Comparison of ENCODE assay signal across 8 cellular contexts in genomic region chr22:24506802-24507438, GRCh38. TPM values are rescaled to one million over a fixed set of nuclear protein-coding genes. Genes with fewer than 3 reads are reported as not detected.
A peak's percentile ranks its signal among the peaks of the same experiment; 100 is the strongest.
DNase-seq lines count a peak whose midpoint lies in the region; ATAC-seq and TF ChIP-seq lines count a peak whose summit lies in the region.

No MANE protein-coding gene starts in this region.

- H3K9me3 ChIP-seq in colonic mucosa = no peaks in the 10 kb centered on the region

- H3K4me1 Mint-ChIP-seq in GM23338 = peaks cover 25% of the 10 kb centered on the region

- no peaks in the 10 kb centered on the region; the same call in 1 of the 2 replicates for H3F3A ChIP-seq in GM23338 (replicated peaks; ENCODE audit: low read depth)

- H3K27me3 Mint-ChIP-seq in GM23338 (ENCODE audit: insufficient read depth, low read depth, poor library complexity) = peaks cover 4% of the 10 kb centered on the region

- peak overlapping the region; percentile 28; the same call in 2 of the 3 replicates for H3K4me3 Mint-ChIP-seq in GM23338

- DNase-seq in GM23338 (ENCODE audit: low spot score) (peak; percentile 34), NCI-H2029 (lab: John Stamatoyannopoulos, UW) (peak; percentile 68), colonic mucosa (no peak), renal cortical epithelial cell (ENCODE audit: low read depth) (peak; percentile 88), midbrain (lab: John Stamatoyannopoulos, UW) (no peak)
- DNase-seq in activated CD8-positive, alpha-beta memory T cell treated with anti-CD3 and anti-CD28 coated beads for 24 hours = no peak

- H3K27me3 ChIP-seq in GM23338 (ENCODE audit: insufficient read depth) (no peaks in the 10 kb centered on the region), colonic mucosa (no peaks in the 10 kb centered on the region)

- H3K9ac ChIP-seq in colonic mucosa (ENCODE audit: low read depth in 2 of 2, low read length in 2 of 2) = no peak overlapping the region

- H3K4me1 ChIP-seq in GM23338 (ENCODE audit: insufficient read depth) (peaks cover 13% of the 10 kb centered on the region), colonic mucosa (peaks cover 10% of the 10 kb centered on the region)

- peak overlapping the region; percentile 34; the same call in 1 of the 2 replicates for H2AFZ ChIP-seq in GM23338

- H3K4me3 ChIP-seq in GM23338 (peak overlapping the region; percentile 4; the same call in 1 of the 2 replicates), colonic mucosa (no peak overlapping the region)

- H3K27ac Mint-ChIP-seq in GM23338 = peak overlapping the region; percentile 53

- no peak for TF ChIP-seq POLR2A in GM18505 (IDR thresholded peaks at IDR 0.05; ENCODE audit: borderline replicate concordance, extremely low read depth, insufficient read depth, insufficient read length)

- ATAC-seq in GM23338 (peak; percentile 27), HG02840 (IDR thresholded peaks at IDR 0.05; ENCODE audit: low FRiP score, unreplicated experiment) (no peak), GM18505 (IDR thresholded peaks at IDR 0.05; ENCODE audit: unreplicated experiment) (no peak)

- no peak for TF ChIP-seq CTCF in GM23338 (conservative IDR thresholded peaks at IDR 0.05; ENCODE audit: low read depth in 2 of 2)
- TF ChIP-seq CTCF in colonic mucosa (IDR thresholded peaks at IDR 0.05) = no peak

- H3K36me3 Mint-ChIP-seq in GM23338 (ENCODE audit: low read depth) = no peaks in the 10 kb centered on the region

- intact Hi-C loops in colonic mucosa (cut with DNase I) = no loop called here

- H3K36me3 ChIP-seq in GM23338 (ENCODE audit: insufficient read depth) = no peaks in the 10 kb centered on the region
- H3K36me3 ChIP-seq in colonic mucosa = no peaks in the 10 kb centered on the region

- H3K79me2 ChIP-seq in GM23338 (replicated peaks; ENCODE audit: insufficient read depth) = no peaks in the 10 kb centered on the region

- peak overlapping the region; percentile 46 for H3K27ac ChIP-seq in GM23338 (ENCODE audit: low read depth)
- H3K27ac ChIP-seq in colonic mucosa = peak overlapping the region; percentile 2

- H4K20me1 ChIP-seq in GM23338 (replicated peaks; ENCODE audit: insufficient read depth) = no peaks in the 10 kb centered on the region

- H3K9me3 Mint-ChIP-seq in GM23338 = no peaks in the 10 kb centered on the region

- 0 out of 2 replicates have a peak, but pooled peaks cover 7% of the 10 kb centered on the region for H3K9me2 ChIP-seq in GM23338 (ENCODE audit: insufficient read depth)

- peak overlapping the region; percentile 50 for H3K4me2 ChIP-seq in GM23338

TF ChIP-seq in GM23338, 12 proteins besides CTCF, POLR2A, EP300 and RAD21:
- TF ChIP-seq NANOG (IDR thresholded peaks at IDR 0.05; ENCODE audit: borderline replicate concordance) (peak; percentile 35; the same call in 1 of the 2 replicates), ETS1 (IDR thresholded peaks at IDR 0.05) (0 out of 2 replicates have a peak, but pooled peaks have one; percentile 15), EZH2 (IDR thresholded peaks at IDR 0.05; ENCODE audit: low read depth, unreplicated experiment) (no peak)

RNA-seq across cellular contexts. Expression of gene UPB1, which starts 11.8 kb away (rescaled TPM):
- 0.16 TPM in 1 of 2 replicates, not detected in the other for total RNA-seq in GM23338 (2014; rRNA removed; shearing (Covaris generic))
- 0.13 and 0.14 TPM in 2 replicates for polyA plus RNA-seq in GM23338 (2016; fragmentation: Nextera tagmentation; extraction: Ambion mirVana)
- under 1 TPM; 0.16 to 0.20 TPM for total RNA-seq in colonic mucosa
- total RNA-seq in renal cortical epithelial cell = not detected in 2 replicates

RNA-seq across cellular contexts. Expression of gene GUCD1, which starts 48.0 kb away (rescaled TPM):
- total RNA-seq in GM23338 (2014; rRNA removed; shearing (Covaris generic)) = 91.1 and 106 TPM in 2 replicates
- polyA plus RNA-seq in GM23338 (2016; fragmentation: Nextera tagmentation; extraction: Ambion mirVana) = 39.0 and 47.9 TPM in 2 replicates
- total RNA-seq in colonic mucosa = 100 to 1,000 TPM; 188 to 207 TPM
- total RNA-seq in renal cortical epithelial cell = 129 and 169 TPM in 2 replicates

RNA-seq across cellular contexts. Expression of gene SNRPD3, which starts 48.9 kb away (rescaled TPM):
- 289 and 314 TPM in 2 replicates for total RNA-seq in GM23338 (2014; rRNA removed; shearing (Covaris generic))
- 340 and 375 TPM in 2 replicates for polyA plus RNA-seq in GM23338 (2016; fragmentation: Nextera tagmentation; extraction: Ambion mirVana)
- total RNA-seq in colonic mucosa (100 to 1,000 TPM in 1 of 2 donors, 10 to 100 TPM in 1; 71.4 to 142 TPM), renal cortical epithelial cell (166 and 255 TPM in 2 replicates)

Comparison
In these comparisons a context has a peak if more than half of its experiments do, and no peak if none do; other contexts are left out.
1. DNase-seq: peak in GM23338 (single experiment), NCI-H2029 (single experiment) and renal cortical epithelial cell (single experiment); none in colonic mucosa (single experiment), activated CD8-positive, alpha-beta memory T cell treated with anti-CD3 and anti-CD28 coated beads for 24 hours (single experiment) and midbrain (single experiment).